In the genomic region with DNA sequence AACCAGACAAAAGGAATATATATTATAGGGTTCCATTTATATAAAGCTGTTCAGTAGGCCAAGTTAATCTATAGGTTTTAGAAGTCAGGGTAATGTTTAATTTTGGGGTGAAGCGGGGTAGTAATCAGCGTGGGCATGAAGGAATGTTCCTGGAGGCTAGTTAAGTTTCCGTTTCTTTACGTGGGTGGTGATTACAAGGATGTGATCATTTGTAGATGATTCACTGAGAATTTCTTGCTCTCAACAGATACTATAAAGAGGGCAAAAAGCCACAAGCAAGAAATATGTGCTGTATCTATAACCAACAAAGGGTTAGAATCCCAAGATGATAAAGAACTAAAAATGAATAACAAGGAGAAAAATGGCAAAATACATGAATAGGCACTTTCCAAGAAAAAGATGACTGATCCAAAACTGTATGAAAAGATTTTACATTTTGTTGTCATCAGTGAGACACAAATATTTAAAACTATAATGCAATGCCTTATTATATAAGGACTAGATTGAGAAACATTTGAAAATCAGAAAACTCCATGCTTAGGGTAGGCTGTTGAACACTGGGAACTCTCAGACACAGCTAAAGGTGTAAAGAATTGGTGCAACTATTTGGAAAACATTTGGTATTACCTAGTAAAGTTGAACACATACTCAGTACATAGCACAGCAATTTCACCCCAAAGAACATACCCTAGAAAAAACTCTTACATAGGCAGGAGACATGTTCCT, we compare ENCODE assay signal across 18 cellular contexts.
DNase-seq lines count a peak whose midpoint lies in the region; ATAC-seq and TF ChIP-seq lines count a peak whose summit lies in the region.
"Had no signal": no experiment of that assay in that cellular context is flagged by ENCODE, and none has a peak within 500 bp of the region (broad histone marks: within the 10 kb centered on the region; RNA-seq: fewer than 3 reads in every experiment).

No MANE protein-coding gene starts in this region.

- TF ChIP-seq CTCF in HEK293 (tag by site-specific recombination; IDR thresholded peaks at IDR 0.05) = no peak
- TF ChIP-seq CTCF in fibroblast of the aortic adventitia (IDR thresholded peaks at IDR 0.05; ENCODE audit: insufficient read depth, low read length) = no peak
- no peak for TF ChIP-seq CTCF in osteocyte (IDR thresholded peaks at IDR 0.05)

- POLR2A ChIA-PET in HEK293 (lab: Yijun Ruan, JAX) = no interaction called here

- H3K9me3 Mint-ChIP-seq in osteocyte (ENCODE audit: unreplicated experiment) = no peaks in the 10 kb centered on the region
- H3K9me3 Mint-ChIP-seq: activated naive CD4-positive, alpha-beta T cell treated with anti-CD3 and anti-CD28 coated beads, Interleukin-2, amount 50 U/mL, for 72 hours; stimulated activated memory B cell treated with anti-CD40 and anti-IgM and Interleukin-4, amounts not matched to agents 10 μg/mL and 1 μg/mL and 100 μg/mL, for 72 hours; T-helper 1 cell treated with Interleukin-12 subunit alpha and Interleukin-12 subunit beta and Interleukin-4 antibody, amounts not matched to agents 30 μg/mL and 1 μg/mL, for 36 hours had no signal

- no peak overlapping the region for H3K27ac Mint-ChIP-seq in osteocyte (ENCODE audit: unreplicated experiment)
- H3K27ac Mint-ChIP-seq: activated naive CD4-positive, alpha-beta T cell treated with anti-CD3 and anti-CD28 coated beads, Interleukin-2, amount 50 U/mL, for 72 hours; neural progenitor cell; stimulated activated memory B cell treated with anti-CD40 and anti-IgM and Interleukin-4, amounts not matched to agents 10 μg/mL and 1 μg/mL and 100 μg/mL, for 72 hours; T-helper 1 cell treated with Interleukin-12 subunit alpha and Interleukin-12 subunit beta and Interleukin-4 antibody, amounts not matched to agents 30 μg/mL and 1 μg/mL, for 36 hours had no signal

- H3K4me1 ChIP-seq in HEK293 (ENCODE audit: control insufficient read depth, insufficient read depth, low read length) = no peaks in the 10 kb centered on the region
- H3K4me1 ChIP-seq: neural progenitor cell, sigmoid colon had no signal

- no peak for ATAC-seq in GM21515 (IDR thresholded peaks at IDR 0.05; ENCODE audit: unreplicated experiment)
- ATAC-seq in HG03095 (IDR thresholded peaks at IDR 0.05; ENCODE audit: unreplicated experiment) = no peak
- ATAC-seq in HG02981 (IDR thresholded peaks at IDR 0.05; ENCODE audit: unreplicated experiment) = no peak
- ATAC-seq: activated CD4-positive, CD25-positive, alpha-beta regulatory T cell treated with anti-CD3 and anti-CD28 coated beads, Interleukin-2, amount 50 U/mL, for 24 hours; activated naive CD4-positive, alpha-beta T cell treated with anti-CD3 and anti-CD28 coated beads, Interleukin-2, amount 50 U/mL, for 72 hours; stimulated activated memory B cell treated with anti-CD40 and anti-IgM and Interleukin-4, amounts not matched to agents 10 μg/mL and 1 μg/mL and 100 μg/mL, for 72 hours had no signal

- no peak overlapping the region for H3K4me3 ChIP-seq in HEK293 (ENCODE audit: low read depth, low read length)
- no peak overlapping the region for H3K4me3 ChIP-seq in fibroblast of the aortic adventitia (ENCODE audit: low read depth, low read length)
- H3K4me3 ChIP-seq: esophagus muscularis mucosa, neural progenitor cell, sigmoid colon had no signal

- H3K4me1 Mint-ChIP-seq in osteocyte (ENCODE audit: unreplicated experiment) = peaks cover 7% of the 10 kb centered on the region
- H3K4me1 Mint-ChIP-seq: neural progenitor cell; stimulated activated memory B cell treated with anti-CD40 and anti-IgM and Interleukin-4, amounts not matched to agents 10 μg/mL and 1 μg/mL and 100 μg/mL, for 72 hours had no signal

- CTCF ChIA-PET in HEK293 (lab: Yijun Ruan, JAX) = interaction anchor here (1.0 kb wide), 1 partner anchor 8 kb away, joined by 4 read pairs; no protein-coding TSS in a partner anchor

- no peaks in the 10 kb centered on the region for H3K9me3 ChIP-seq in HEK293 (ENCODE audit: control insufficient read depth, insufficient read depth, low read depth, low read length)
- H3K9me3 ChIP-seq: esophagus muscularis mucosa, sigmoid colon had no signal

- no peaks in the 10 kb centered on the region for H3K27me3 Mint-ChIP-seq in osteocyte (ENCODE audit: unreplicated experiment)

- peak; percentile 36 for DNase-seq in A172 (ENCODE audit: low spot score)
- DNase-seq in amniotic epithelial cell (ENCODE audit: low read depth) = peak; percentile 89
- DNase-seq in fibroblast of the aortic adventitia (ENCODE audit: low read depth) = peak; percentile 79
- no peak for DNase-seq in osteocyte (ENCODE audit: extremely low spot score, unreplicated experiment)
- DNase-seq: NCI-H1694, NCI-H510A, sigmoid colon had no signal

- no peak overlapping the region for H3K27ac ChIP-seq in HEK293 (ENCODE audit: extremely low read depth, low read depth, low read length)
- H3K27ac ChIP-seq: esophagus muscularis mucosa, KMS-11, neural progenitor cell, sigmoid colon had no signal

- no peaks in the 10 kb centered on the region for H3K36me3 Mint-ChIP-seq in osteocyte (ENCODE audit: unreplicated experiment)
- H3K36me3 Mint-ChIP-seq: activated naive CD4-positive, alpha-beta T cell treated with anti-CD3 and anti-CD28 coated beads, Interleukin-2, amount 50 U/mL, for 72 hours; stimulated activated memory B cell treated with anti-CD40 and anti-IgM and Interleukin-4, amounts not matched to agents 10 μg/mL and 1 μg/mL and 100 μg/mL, for 72 hours had no signal

- no peak overlapping the region for H3K4me3 Mint-ChIP-seq in osteocyte (ENCODE audit: unreplicated experiment)
- H3K4me3 Mint-ChIP-seq: neural progenitor cell; stimulated activated memory B cell treated with anti-CD40 and anti-IgM and Interleukin-4, amounts not matched to agents 10 μg/mL and 1 μg/mL and 100 μg/mL, for 72 hours; T-helper 1 cell treated with Interleukin-12 subunit alpha and Interleukin-12 subunit beta and Interleukin-4 antibody, amounts not matched to agents 30 μg/mL and 1 μg/mL, for 36 hours had no signal

- H3K36me3 ChIP-seq in HEK293 (ENCODE audit: control insufficient read depth in 2 of 2, insufficient read depth in 1 of 2, low read length in 2 of 2) = no peaks in the 10 kb centered on the region
- H3K36me3 ChIP-seq: esophagus muscularis mucosa, sigmoid colon had no signal

TF ChIP-seq in HEK293, 187 proteins besides CTCF, POLR2A, EP300 and RAD21:
- peak; percentile 26; the same call in 1 of the 2 replicates for TF ChIP-seq ZFHX2 (tag by site-specific recombination; conservative IDR thresholded peaks at IDR 0.05)
- TF ChIP-seq ZNF610 (tag by site-specific recombination; IDR thresholded peaks at IDR 0.05; ENCODE audit: borderline replicate concordance) = no peak
